ENCODE assay signal across 8 cellular contexts in the genomic region with DNA sequence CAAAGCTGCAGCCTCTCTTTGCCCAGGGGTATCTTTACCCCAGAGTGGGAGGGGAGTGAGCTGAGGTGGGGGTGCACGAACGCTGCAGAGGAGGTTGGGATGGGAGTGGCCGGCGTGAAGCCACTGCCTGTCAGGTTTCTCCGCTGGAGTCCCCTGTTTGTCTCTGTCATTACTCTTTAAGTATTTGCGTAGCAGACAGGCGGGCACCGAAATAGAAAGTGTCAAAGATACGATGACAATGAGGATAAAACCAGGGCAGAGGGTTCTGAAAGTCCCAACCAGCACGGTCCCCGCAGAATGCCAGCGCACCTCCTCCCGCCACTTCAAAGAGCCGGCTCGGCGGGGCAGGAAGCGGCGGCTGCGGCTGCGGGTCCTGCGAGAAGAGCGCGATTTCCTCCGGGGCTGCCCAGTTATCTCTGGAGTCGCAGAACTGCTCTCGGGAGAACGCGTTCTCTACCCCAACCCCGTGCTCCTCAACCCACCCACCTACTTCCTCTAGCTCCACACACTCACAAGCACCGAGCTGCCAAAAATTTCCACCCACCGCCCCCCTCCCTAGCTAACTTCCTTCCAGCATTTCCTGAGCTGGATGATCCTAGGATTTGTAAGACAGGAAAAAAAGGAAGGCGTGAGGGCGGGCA. TPM values are rescaled to one million over a fixed set of nuclear protein-coding genes. Genes with fewer than 3 reads are reported as not detected.
DNase-seq lines count a peak whose midpoint lies in the region; ATAC-seq and TF ChIP-seq lines count a peak whose summit lies in the region.

A gene with protein sequence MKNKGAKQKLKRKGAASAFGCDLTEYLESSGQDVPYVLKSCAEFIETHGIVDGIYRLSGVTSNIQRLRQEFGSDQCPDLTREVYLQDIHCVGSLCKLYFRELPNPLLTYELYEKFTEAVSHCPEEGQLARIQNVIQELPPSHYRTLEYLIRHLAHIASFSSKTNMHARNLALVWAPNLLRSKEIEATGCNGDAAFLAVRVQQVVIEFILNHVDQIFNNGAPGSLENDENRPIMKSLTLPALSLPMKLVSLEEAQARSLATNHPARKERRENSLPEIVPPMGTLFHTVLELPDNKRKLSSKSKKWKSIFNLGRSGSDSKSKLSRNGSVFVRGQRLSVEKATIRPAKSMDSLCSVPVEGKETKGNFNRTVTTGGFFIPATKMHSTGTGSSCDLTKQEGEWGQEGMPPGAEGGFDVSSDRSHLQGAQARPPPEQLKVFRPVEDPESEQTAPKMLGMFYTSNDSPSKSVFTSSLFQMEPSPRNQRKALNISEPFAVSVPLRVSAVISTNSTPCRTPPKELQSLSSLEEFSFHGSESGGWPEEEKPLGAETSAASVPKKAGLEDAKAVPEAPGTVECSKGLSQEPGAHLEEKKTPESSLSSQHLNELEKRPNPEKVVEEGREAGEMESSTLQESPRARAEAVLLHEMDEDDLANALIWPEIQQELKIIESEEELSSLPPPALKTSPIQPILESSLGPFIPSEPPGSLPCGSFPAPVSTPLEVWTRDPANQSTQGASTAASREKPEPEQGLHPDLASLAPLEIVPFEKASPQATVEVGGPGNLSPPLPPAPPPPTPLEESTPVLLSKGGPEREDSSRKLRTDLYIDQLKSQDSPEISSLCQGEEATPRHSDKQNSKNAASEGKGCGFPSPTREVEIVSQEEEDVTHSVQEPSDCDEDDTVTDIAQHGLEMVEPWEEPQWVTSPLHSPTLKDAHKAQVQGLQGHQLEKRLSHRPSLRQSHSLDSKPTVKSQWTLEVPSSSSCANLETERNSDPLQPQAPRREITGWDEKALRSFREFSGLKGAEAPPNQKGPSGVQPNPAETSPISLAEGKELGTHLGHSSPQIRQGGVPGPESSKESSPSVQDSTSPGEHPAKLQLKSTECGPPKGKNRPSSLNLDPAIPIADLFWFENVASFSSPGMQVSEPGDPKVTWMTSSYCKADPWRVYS (N-terminal part only) (plus strand): TSS at position 623 of the 641 bp plus-strand sequence. CDS start 522 bp downstream, outside the sequence.

- H3K4me3 ChIP-seq in AG10803 (ENCODE audit: low read length), result peak within 1 kb of the TSS; percentile 83
- peak within 1 kb of the TSS; percentile 77 to 80 (median 78) for H3K4me3 ChIP-seq in fibroblast of lung (replicated peaks in 1 of 4; ENCODE audit: control extremely low read depth in 1 of 4, insufficient read depth in 1 of 4, low read depth in 3 of 4, low read length in 4 of 4)

- no peaks in the 10 kb centered on the region for H4K20me1 ChIP-seq in fibroblast of lung (ENCODE audit: control insufficient read depth, extremely low read depth, insufficient read depth, low read length)

- peak within 1 kb of the TSS; percentile 71 for H3K27ac ChIP-seq in fibroblast of lung (ENCODE audit: insufficient read depth, low read length)

- H3K27me3 ChIP-seq in fibroblast of lung (ENCODE audit: control insufficient read depth, insufficient read depth, low read length), result no peaks in the 10 kb centered on the region

- ATAC-seq in GM18868 (IDR thresholded peaks at IDR 0.05; ENCODE audit: unreplicated experiment) (peak; percentile 48), HG03095 (IDR thresholded peaks at IDR 0.05; ENCODE audit: unreplicated experiment) (peak; percentile 46)
- peak; percentile 80 for ATAC-seq in stimulated activated naive CD8-positive, alpha-beta T cell treated with anti-CD3 and anti-CD28 coated beads, Interleukin-15, Interleukin-2, amounts not matched to agents 100 U/mL and 50 U/mL, for 24 hours

- peak within 1 kb of the TSS; percentile 90 for H3K4me2 ChIP-seq in fibroblast of lung (ENCODE audit: extremely low read depth, insufficient read depth, low read length)

- H2AFZ ChIP-seq in fibroblast of lung (ENCODE audit: low read length), result peak within 1 kb of the TSS; percentile 43

- no peaks in the 10 kb centered on the region for H3K36me3 ChIP-seq in fibroblast of lung (ENCODE audit: control insufficient read depth, insufficient read depth, low read length)

- H3K27me3 Mint-ChIP-seq in nephron (ENCODE audit: low read depth), result no peaks in the 10 kb centered on the region

- H3K79me2 ChIP-seq in fibroblast of lung (ENCODE audit: control insufficient read depth, insufficient read depth, low read length), result peaks cover 3% of the 10 kb centered on the region

- TF ChIP-seq CTCF in AG10803 (conservative IDR thresholded peaks at IDR 0.05; ENCODE audit: low read length) (no peak), fibroblast of lung (conservative IDR thresholded peaks at IDR 0.05 in 1 of 2, IDR thresholded peaks at IDR 0.05 in 1 of 2; ENCODE audit: low read depth in 1 of 2, low read length in 2 of 2) (no peak), nephron (IDR thresholded peaks at IDR 0.05; ENCODE audit: unreplicated experiment in 3 of 3) (no peak)

- H3K4me1 Mint-ChIP-seq in nephron, result peaks cover 45% of the 10 kb centered on the region

- H3K9me3 Mint-ChIP-seq in nephron, result no peaks in the 10 kb centered on the region

- DNase-seq in AG10803 (ENCODE audit: low read depth) (peak; percentile 72), activated T-helper 1 cell treated with Interleukin-2 at 50 U/mL for 16 hours (ENCODE audit: low read depth) (peak; percentile 75), fibroblast of lung (ENCODE audit: low read depth in 2 of 2) (peak; percentile 68 to 88)
- DNase-seq in stimulated activated naive CD8-positive, alpha-beta T cell treated with anti-CD3 and anti-CD28 coated beads, Interleukin-15, Interleukin-2, amounts not matched to agents 100 U/mL and 50 U/mL, for 24 hours, result peak; percentile 91

- no peaks in the 10 kb centered on the region for H3K9me3 ChIP-seq in fibroblast of lung (ENCODE audit: control insufficient read depth, insufficient read depth, low read depth, low read length)

- peak within 1 kb of the TSS; percentile 56 for H3K9ac ChIP-seq in fibroblast of lung (ENCODE audit: insufficient read depth, low read length)

- H3K36me3 Mint-ChIP-seq in nephron (ENCODE audit: low read depth), result peaks cover 3% of the 10 kb centered on the region

- H3K4me3 Mint-ChIP-seq in nephron, result peak within 1 kb of the TSS; percentile 92 to 97 (median 95)

- peak within 1 kb of the TSS; percentile 37 to 91 (median 88) for H3K27ac Mint-ChIP-seq in nephron

- peaks cover 4% of the 10 kb centered on the region for H3K4me1 ChIP-seq in fibroblast of lung (ENCODE audit: control insufficient read depth, extremely low read depth, insufficient read depth, low read length)

TF ChIP-seq in PFSK-1, 5 proteins besides CTCF, POLR2A, EP300 and RAD21:
- no peak for TF ChIP-seq TAF1 (IDR thresholded peaks at IDR 0.05; ENCODE audit: borderline replicate concordance, insufficient read depth, low read length)
- TF ChIP-seq POLR2AphosphoS5 (IDR thresholded peaks at IDR 0.05; ENCODE audit: low read depth, low read length), result peak; percentile 41; the same call in 1 of the 2 replicates
- TF ChIP-seq REST (IDR thresholded peaks at IDR 0.05; ENCODE audit: insufficient read depth in 1 of 2, low read depth in 2 of 2, low read length in 2 of 2), result 0 out of 4 replicates have a peak, but pooled peaks of 1 of the 2 experiments have one; percentile 33
- peak; percentile 86; the same call in 1 of the 2 replicates for TF ChIP-seq SIN3A (IDR thresholded peaks at IDR 0.05; ENCODE audit: borderline replicate concordance, insufficient read depth, low read length)
- no peak for TF ChIP-seq FOXP2 (optimal IDR thresholded peaks at IDR 0.05; ENCODE audit: borderline replicate concordance, extremely low read depth, extremely low read length, insufficient read depth)
TF ChIP-seq in PFSK-1: peak in this region for 3.

RNA-seq across cellular contexts. Expression of the gene that starts here (rescaled TPM):
- polyA plus RNA-seq in PFSK-1 (2012; ENCODE audit: insufficient read length, low read depth), result 3.8 TPM
- total RNA-seq in fibroblast of lung, result 3.3 and 3.5 TPM in 2 replicates
- 5.1 and 8.1 TPM in 2 replicates for polyA plus RNA-seq in fibroblast of lung
- polyA plus RNA-seq in fibroblast of lung (2012), result 3.8 and 5.8 TPM in 2 replicates
- 13.7 and 22.2 TPM in 2 replicates for polyA minus RNA-seq in fibroblast of lung (ENCODE audit: low replicate concordance)

Comparison
In these comparisons a context has a peak if more than half of its experiments do, and no peak if none do; other contexts are left out.
1. Peak in every context shown above with its lines: DNase-seq, ATAC-seq, H3K4me3 ChIP-seq and H3K27ac ChIP-seq.